ENCODE assay signal across 15 cellular contexts in genomic region chr16:53087101-53087500, GRCh38. TPM values are rescaled to one million over a fixed set of nuclear protein-coding genes. Genes with fewer than 3 reads are reported as not detected.
DNase-seq lines count a peak whose midpoint lies in the region; TF ChIP-seq lines count a peak whose summit lies in the region.
"Had no signal": no experiment of that assay in that cellular context is flagged by ENCODE, and none has a peak within 500 bp of the region (broad histone marks: within the 10 kb centered on the region; RNA-seq: fewer than 3 reads in every experiment).

No MANE protein-coding gene starts in this region.

- no peak overlapping the region for H3K9ac ChIP-seq in endodermal cell (ENCODE audit: extremely low read depth, low read length, poor library complexity, severe bottlenecking)

- 59 to 79% methylated on average over 2 to 3 of the region's 3 CpGs for WGBS in endodermal cell (ENCODE audit: insufficient coverage in 1 of 2, insufficient read length in 1 of 2), 2 experiments

- DNase-seq in DMS 273 (lab: John Stamatoyannopoulos, UW; ENCODE audit: unreplicated experiment) (peak; percentile 55), DMS 273 treated with DMSO at 0.1 percent for 48 hours (lab: John Stamatoyannopoulos, UW) (no peak), NCI-H1694 treated with DMSO at 0.1 percent for 48 hours (lab: John Stamatoyannopoulos, UW) (peak; percentile 32), endodermal cell (peak; percentile 66), osteocyte (ENCODE audit: extremely low spot score, unreplicated experiment) (no peak), WERI-Rb-1 (no peak), HT-29 (ENCODE audit: low spot score) (no peak)
- no peak for DNase-seq in activated CD4-positive, alpha-beta T cell treated with anti-CD3 and anti-CD28 coated beads, Interleukin-2, amount 50 U/mL, for 4 hours
- DNase-seq: activated CD8-positive, alpha-beta memory T cell treated with anti-CD3 and anti-CD28 coated beads, Interleukin-2, amount 50 U/mL, for 48 hours; amygdala; Calu3; naive B cell; NCI-H2227 treated with DMSO at 0.1 percent for 48 hours; SHP77 had no signal

- TF ChIP-seq CTCF in endodermal cell (conservative IDR thresholded peaks at IDR 0.05) (no peak), osteocyte (IDR thresholded peaks at IDR 0.05) (no peak), WERI-Rb-1 (IDR thresholded peaks at IDR 0.05; ENCODE audit: low read depth, low read length) (no peak)

- H3K36me3 ChIP-seq in endodermal cell (ENCODE audit: control insufficient read depth, insufficient read depth, low read length) (no peaks in the 10 kb centered on the region), WERI-Rb-1 (no peaks in the 10 kb centered on the region)

- H3K4me1 ChIP-seq in endodermal cell (ENCODE audit: control insufficient read depth, insufficient read depth, low read length), result peaks cover 7% of the 10 kb centered on the region

- peak overlapping the region; percentile 11 for H3K4me3 Mint-ChIP-seq in endodermal cell
- H3K4me3 Mint-ChIP-seq in osteocyte (ENCODE audit: unreplicated experiment), result no peak overlapping the region
- H3K4me3 Mint-ChIP-seq: naive B cell had no signal

- H3K27me3 Mint-ChIP-seq in endodermal cell (ENCODE audit: insufficient read depth), result peaks cover 36% of the 10 kb centered on the region
- no peaks in the 10 kb centered on the region for H3K27me3 Mint-ChIP-seq in osteocyte (ENCODE audit: unreplicated experiment)
- H3K27me3 Mint-ChIP-seq: naive B cell had no signal

- no peaks in the 10 kb centered on the region for H3K9me3 ChIP-seq in endodermal cell (ENCODE audit: control insufficient read depth, low read length)
- no peaks in the 10 kb centered on the region for H3K9me3 ChIP-seq in WERI-Rb-1 (ENCODE audit: severe bottlenecking)

- H3K27ac ChIP-seq in endodermal cell (ENCODE audit: low read depth, low read length) (no peak overlapping the region), WERI-Rb-1 (no peak overlapping the region)
- H3K27ac ChIP-seq: 22Rv1 had no signal

- H3K27me3 ChIP-seq in endodermal cell (ENCODE audit: control insufficient read depth, insufficient read depth, low read length, poor library complexity, severe bottlenecking), result peaks cover 23% of the 10 kb centered on the region
- no peaks in the 10 kb centered on the region for H3K27me3 ChIP-seq in WERI-Rb-1 (ENCODE audit: insufficient read depth, low read depth, severe bottlenecking)

- H3K9me3 Mint-ChIP-seq in endodermal cell, result no peaks in the 10 kb centered on the region
- no peaks in the 10 kb centered on the region for H3K9me3 Mint-ChIP-seq in osteocyte (ENCODE audit: unreplicated experiment)
- H3K9me3 Mint-ChIP-seq: naive B cell had no signal

- peak overlapping the region; percentile 23 for H3K27ac Mint-ChIP-seq in endodermal cell
- peak overlapping the region; percentile 94 for H3K27ac Mint-ChIP-seq in osteocyte (ENCODE audit: unreplicated experiment)

- H3K4me3 ChIP-seq in endodermal cell (ENCODE audit: low read length) (no peak overlapping the region), WERI-Rb-1 (ENCODE audit: low read depth, low read length) (no peak overlapping the region)

- H3K36me3 Mint-ChIP-seq in endodermal cell (ENCODE audit: low read depth) (peaks cover 8% of the 10 kb centered on the region), osteocyte (ENCODE audit: unreplicated experiment) (no peaks in the 10 kb centered on the region)

- H3K4me1 Mint-ChIP-seq in endodermal cell, result peaks cover 56% of the 10 kb centered on the region
- peaks cover 86% of the 10 kb centered on the region for H3K4me1 Mint-ChIP-seq in osteocyte (ENCODE audit: unreplicated experiment)

RNA-seq across cellular contexts. Expression of gene CHD9, which starts 32.3 kb away (rescaled TPM):
- total RNA-seq in endodermal cell (10 to 100 TPM; 36.8 to 40.5 TPM), osteocyte (98.9 and 99.0 TPM in 2 replicates)
- polyA plus RNA-seq in endodermal cell (2013, experiment 1 of 2), result 39.3 TPM
- polyA plus RNA-seq in endodermal cell (2013, experiment 2 of 2), result 41.4 TPM
- 8.1 and 15.2 TPM in 2 replicates for total RNA-seq in HT-29 (2014; rRNA removed; shearing (Covaris generic))

RNA-seq across cellular contexts. Expression of gene CHD9NB, which starts 34.4 kb away (rescaled TPM):
- total RNA-seq in endodermal cell (10 to 100 TPM; 13.1 to 14.9 TPM), osteocyte (3.4 and 4.8 TPM in 2 replicates)
- polyA plus RNA-seq in endodermal cell (2013, experiment 1 of 2), result 2.8 TPM
- polyA plus RNA-seq in endodermal cell (2013, experiment 2 of 2), result 3.0 TPM
- 3.4 and 4.1 TPM in 2 replicates for total RNA-seq in HT-29 (2014; rRNA removed; shearing (Covaris generic))

Comparison
In these comparisons a context has a peak if more than half of its experiments do, and no peak if none do; other contexts are left out.
1. DNase-seq: peak in DMS 273 (single experiment), NCI-H1694 treated with DMSO at 0.1 percent for 48 hours (single experiment) and endodermal cell (single experiment); none in DMS 273 treated with DMSO at 0.1 percent for 48 hours (single experiment), osteocyte (single experiment), activated CD4-positive, alpha-beta T cell treated with anti-CD3 and anti-CD28 coated beads, Interleukin-2, amount 50 U/mL, for 4 hours (0 of 2), WERI-Rb-1 (single experiment) and HT-29 (single experiment).